Comparison of ENCODE assay signal across 13 cellular contexts in genomic region chr6:142715386-142715785, GRCh38.
DNase-seq lines count a peak whose midpoint lies in the region; ATAC-seq, FAIRE-seq and TF ChIP-seq lines count a peak whose summit lies in the region.
"Had no signal": no experiment of that assay in that cellular context is flagged by ENCODE, and none has a peak within 500 bp of the region (broad histone marks: within the 10 kb centered on the region; RNA-seq: fewer than 3 reads in every experiment).

No MANE protein-coding gene starts in this region.

- H2BK12ac ChIP-seq in H1 (ENCODE audit: low read depth, low read length), result no peak overlapping the region

- H3K9me3 ChIP-seq in H1 (ENCODE audit: insufficient read depth in 2 of 2, low read depth in 1 of 2, low read length in 1 of 2), result no peaks in the 10 kb centered on the region

- H3K9me3 Mint-ChIP-seq in natural killer cell, result peaks cover 7 to 9% of the 10 kb centered on the region in 2 donors

- TF ChIP-seq EP300 in H1 (IDR thresholded peaks at IDR 0.05; ENCODE audit: borderline replicate concordance in 1 of 2, low read depth in 2 of 2, low read length in 2 of 2), result no peak

- H2BK5ac ChIP-seq in H1 (ENCODE audit: low read depth, low read length), result no peak overlapping the region

- FAIRE-seq in H1 (lab: Jason Lieb, UNC), result no peak
- FAIRE-seq: A204.1 had no signal

- intact Hi-C loops in natural killer cell (cut with micrococcal nuclease), result no loop called here
- intact Hi-C loops in posterior vena cava (cut with DNase I), result no loop called here

- no peak for TF ChIP-seq RAD21 in H1 (IDR thresholded peaks at IDR 0.05 in 1 of 2, conservative IDR thresholded peaks at IDR 0.05 in 1 of 2; ENCODE audit: low read depth in 2 of 2, low read length in 2 of 2)

- CTCF ChIA-PET in H1 (lab: Charles Lee; ENCODE audit: partially characterized antibody), result interaction anchor here (0.9 to 1.9 kb wide), 8 partner anchors 16 to 622 kb away, joined by 3 to 6 read pairs (median 3); no protein-coding TSS in a partner anchor

- no peaks in the 10 kb centered on the region for H3K23me2 ChIP-seq in H1 (ENCODE audit: low read depth, low read length)

- H2AK5ac ChIP-seq in H1 (ENCODE audit: low read depth, low read length), result no peak overlapping the region

- no peak overlapping the region for H3K4ac ChIP-seq in H1 (replicated peaks; ENCODE audit: insufficient read length, low read depth, low read length)

- peak overlapping the region; percentile 45; the same call in 1 of the 2 replicates for H2AFZ ChIP-seq in H1 (ENCODE audit: low read length)

- no peak overlapping the region for H3K56ac ChIP-seq in H1 (replicated peaks; ENCODE audit: insufficient read length, low read depth, low read length)

- H3K23ac ChIP-seq in H1 (ENCODE audit: insufficient read length), result no peak overlapping the region

- 95% methylated on average over 1 of the region's 1 CpG; no CpG with 5 or more reads in 1 of the 2 experiments for WGBS in H1 (ENCODE audit: extremely low coverage in 1 of 2, insufficient coverage in 1 of 2, insufficient read length in 1 of 2, insufficient replicate concordance in 2 of 2, low coverage in 1 of 2, low lambda C conversion rate in 2 of 2, missing lambda C conversion rate in 1 of 2), 2 experiments

- no peaks in the 10 kb centered on the region for H3K27me3 ChIP-seq in H1 (replicated peaks in 1 of 4; ENCODE audit: control insufficient read depth in 3 of 4, extremely low read depth in 1 of 4, insufficient read depth in 3 of 4, low read length in 3 of 4)

- peaks cover 0 to 7% (median 0%) of the 10 kb centered on the region in 4 experiments; a peak in 1 of 7 replicates for H3K4me1 ChIP-seq in H1 (replicated peaks in 1 of 4; ENCODE audit: control insufficient read depth in 3 of 4, insufficient read depth in 4 of 4, low read length in 3 of 4)
- H3K4me1 ChIP-seq: Caco-2 had no signal

- no peaks in the 10 kb centered on the region for H3K79me2 ChIP-seq in H1 (ENCODE audit: control insufficient read depth in 1 of 2, insufficient read depth in 2 of 2, low read length in 2 of 2)

- peaks cover 15 to 18% of the 10 kb centered on the region in 2 donors for H3K27me3 Mint-ChIP-seq in natural killer cell (ENCODE audit: low read depth in 2 of 2)

- DNase-seq in SKM-1 treated with dmso at 0.1 percent for 144 hours (lab: John Stamatoyannopoulos, UW; ENCODE audit: unreplicated experiment) (peak; percentile 29), SKM-1 (lab: John Stamatoyannopoulos, UW; ENCODE audit: unreplicated experiment) (no peak), NB4 (ENCODE audit: low read depth) (peak; percentile 22), H1 (ENCODE audit: low read depth in 1 of 2, low spot score in 2 of 2) (no peak), putamen (ENCODE audit: low spot score) (peak; percentile 68), cerebellar cortex (ENCODE audit: low spot score) (no peak), natural killer cell (no peak), posterior vena cava (ENCODE audit: low spot score) (no peak)
- DNase-seq: Caco-2, NCI-H1417, NCI-H1930 had no signal

- H2BK20ac ChIP-seq in H1 (ENCODE audit: low read length), result no peak overlapping the region

- H4K91ac ChIP-seq in H1 (replicated peaks; ENCODE audit: insufficient read length, low read length), result no peak overlapping the region

- H3K36me3 Mint-ChIP-seq in natural killer cell, result peaks cover 17% of the 10 kb centered on the region

- H3K4me2 ChIP-seq in H1 (ENCODE audit: insufficient read depth in 1 of 2, low read depth in 2 of 2, low read length in 2 of 2), result no peak overlapping the region

- no peak overlapping the region for H3K4me3 ChIP-seq in NB4 (ENCODE audit: low read depth, low read length)
- H3K4me3 ChIP-seq in H1 (ENCODE audit: extremely low read depth in 1 of 4, insufficient read depth in 2 of 4, low read depth in 3 of 4, low read length in 4 of 4), result no peak overlapping the region

- H3K4me1 Mint-ChIP-seq in natural killer cell, result no peaks in the 10 kb centered on the region

- no peak overlapping the region for H3K18ac ChIP-seq in H1 (ENCODE audit: extremely low read depth, low read length)

- no peak overlapping the region for H4K8ac ChIP-seq in H1 (ENCODE audit: extremely low read depth, insufficient read depth, low read length)

- no peak for TF ChIP-seq CTCF in NB4 (IDR thresholded peaks at IDR 0.05; ENCODE audit: low read depth, low read length)
- no peak for TF ChIP-seq CTCF in H1 (IDR thresholded peaks at IDR 0.05; ENCODE audit: control extremely low read depth in 1 of 3, insufficient read depth in 1 of 3, low read depth in 1 of 3, low read length in 3 of 3)
- no peak for TF ChIP-seq CTCF in natural killer cell (IDR thresholded peaks at IDR 0.05)

- no peak overlapping the region for H2BK15ac ChIP-seq in H1 (ENCODE audit: low read length)

- no peak overlapping the region for H3K14ac ChIP-seq in H1 (ENCODE audit: insufficient read length)

- POLR2A ChIA-PET in H1 (lab: Charles Lee; ENCODE audit: partially characterized antibody), result no interaction called here

- TF ChIP-seq POLR2A in NB4 (IDR thresholded peaks at IDR 0.05; ENCODE audit: extremely low read depth, insufficient read length) (no peak), H1 (IDR thresholded peaks at IDR 0.05; ENCODE audit: control extremely low read depth in 1 of 2, low read depth in 2 of 2, low read length in 2 of 2) (no peak)

- no peaks in the 10 kb centered on the region for H4K20me1 ChIP-seq in H1 (replicated peaks in 1 of 2; ENCODE audit: control insufficient read depth in 1 of 2, insufficient read depth in 2 of 2, low read length in 2 of 2)

- H3K36me3 ChIP-seq in H1 (ENCODE audit: control insufficient read depth in 2 of 4, insufficient read depth in 4 of 4, low read length in 3 of 4), result no peaks in the 10 kb centered on the region

- no peak for ATAC-seq in natural killer cell
- ATAC-seq: HCT116 had no signal

- no peaks in the 10 kb centered on the region for H3K79me1 ChIP-seq in H1 (ENCODE audit: low read depth, low read length)

- no peak overlapping the region for H4K5ac ChIP-seq in H1 (ENCODE audit: insufficient read length, low read depth, low read length)

- H3K4me3 Mint-ChIP-seq in natural killer cell, result no peak overlapping the region

- H3K9ac ChIP-seq in H1 (replicated peaks in 1 of 4; ENCODE audit: extremely low read depth in 1 of 4, low read depth in 3 of 4, low read length in 3 of 4), result no peak overlapping the region

- no peak overlapping the region for H3K27ac Mint-ChIP-seq in natural killer cell

- no peak overlapping the region for H3K27ac ChIP-seq in H1 (ENCODE audit: low read depth, low read length)

- no peak overlapping the region for H2BK120ac ChIP-seq in H1 (replicated peaks; ENCODE audit: low read depth, low read length)

TF ChIP-seq in H1, 55 proteins besides CTCF, POLR2A, EP300 and RAD21:
- TF ChIP-seq TCF12 (IDR thresholded peaks at IDR 0.05; ENCODE audit: low read depth, low read length), result no peak
- no peak for TF ChIP-seq CBX8 (IDR thresholded peaks at IDR 0.05; ENCODE audit: borderline replicate concordance, low read depth, low read length)
- no peak for TF ChIP-seq POLR2AphosphoS5 (IDR thresholded peaks at IDR 0.05; ENCODE audit: low read depth, low read length)
- no peak for TF ChIP-seq CTBP2 (IDR thresholded peaks at IDR 0.05; ENCODE audit: borderline replicate concordance, insufficient read depth, insufficient read length, low read length)
- no peak for TF ChIP-seq TEAD4 (IDR thresholded peaks at IDR 0.05; ENCODE audit: low read depth, low read length)
- TF ChIP-seq NANOG (IDR thresholded peaks at IDR 0.05; ENCODE audit: insufficient read depth, low read depth, low read length, poor library complexity, severe bottlenecking), result no peak
- TF ChIP-seq EGR1 (IDR thresholded peaks at IDR 0.05; ENCODE audit: borderline replicate concordance, low read depth, low read length), result no peak

Comparison
In these comparisons a context has a peak if more than half of its experiments do, and no peak if none do; other contexts are left out.
1. DNase-seq: peak in SKM-1 treated with dmso at 0.1 percent for 144 hours (single experiment), NB4 (single experiment) and putamen (single experiment); none in SKM-1 (single experiment), H1 (0 of 2), cerebellar cortex (single experiment), natural killer cell (single experiment) and posterior vena cava (single experiment).